In genomic region chr10:32948451-32948850, GRCh38 we compare ENCODE assay signal across 1 cellular context.
A peak's percentile ranks its signal among the peaks of the same experiment; 100 is the strongest.
TF ChIP-seq lines count a peak whose summit lies in the region.

No MANE protein-coding gene starts in this region.

TF ChIP-seq in H1, 55 proteins besides CTCF, POLR2A, EP300 and RAD21:
- no peak for TF ChIP-seq RFX5 (IDR thresholded peaks at IDR 0.05; ENCODE audit: borderline replicate concordance, low read depth, low read length)
- TF ChIP-seq KDM1A (IDR thresholded peaks at IDR 0.05; ENCODE audit: borderline replicate concordance, low read length), result no peak
- no peak for TF ChIP-seq CHD1 (IDR thresholded peaks at IDR 0.05; ENCODE audit: low read depth, low read length)
- TF ChIP-seq SUZ12 (IDR thresholded peaks at IDR 0.05; ENCODE audit: low read length), result no peak
- no peak for TF ChIP-seq ATF3 (IDR thresholded peaks at IDR 0.05; ENCODE audit: insufficient read depth, low read depth, low read length)
- TF ChIP-seq CEBPB (IDR thresholded peaks at IDR 0.05; ENCODE audit: low read depth, low read length), result peak; percentile 67
